ENCODE assay signal across 8 cellular contexts in the genomic region with DNA sequence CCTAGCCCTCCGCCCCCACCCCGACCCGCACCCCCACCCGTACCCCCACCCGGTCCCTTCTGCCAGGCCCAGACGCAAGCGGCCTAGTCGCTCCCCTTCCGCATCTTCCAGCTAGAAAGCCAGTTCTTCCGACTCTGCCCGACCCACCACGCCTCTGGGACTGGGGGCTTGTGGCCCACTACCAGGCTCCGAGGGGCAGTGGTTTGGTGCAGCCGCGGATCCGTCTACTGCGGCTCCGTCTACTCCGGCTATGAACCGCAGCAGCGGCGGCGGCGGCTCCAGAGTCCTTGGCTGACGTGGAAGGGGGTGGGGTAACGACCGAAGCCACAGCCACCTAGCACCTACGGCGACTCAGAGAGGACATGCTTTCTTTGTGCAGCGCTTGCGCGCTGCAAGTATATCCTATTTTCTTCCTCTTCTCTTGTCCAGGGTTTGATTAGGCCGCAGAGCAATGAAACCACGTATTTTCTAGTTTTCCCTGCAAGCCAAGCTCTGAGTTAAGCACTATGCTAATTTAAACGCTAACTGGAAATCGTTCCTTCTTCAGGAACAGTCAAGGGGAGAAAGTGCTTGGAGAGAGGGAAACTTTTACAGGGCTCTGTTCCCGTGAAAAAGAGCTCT. TPM values are rescaled to one million over a fixed set of nuclear protein-coding genes. Genes with fewer than 3 reads are reported as not detected.
DNase-seq lines count a peak whose midpoint lies in the region; TF ChIP-seq lines count a peak whose summit lies in the region.

A gene with protein sequence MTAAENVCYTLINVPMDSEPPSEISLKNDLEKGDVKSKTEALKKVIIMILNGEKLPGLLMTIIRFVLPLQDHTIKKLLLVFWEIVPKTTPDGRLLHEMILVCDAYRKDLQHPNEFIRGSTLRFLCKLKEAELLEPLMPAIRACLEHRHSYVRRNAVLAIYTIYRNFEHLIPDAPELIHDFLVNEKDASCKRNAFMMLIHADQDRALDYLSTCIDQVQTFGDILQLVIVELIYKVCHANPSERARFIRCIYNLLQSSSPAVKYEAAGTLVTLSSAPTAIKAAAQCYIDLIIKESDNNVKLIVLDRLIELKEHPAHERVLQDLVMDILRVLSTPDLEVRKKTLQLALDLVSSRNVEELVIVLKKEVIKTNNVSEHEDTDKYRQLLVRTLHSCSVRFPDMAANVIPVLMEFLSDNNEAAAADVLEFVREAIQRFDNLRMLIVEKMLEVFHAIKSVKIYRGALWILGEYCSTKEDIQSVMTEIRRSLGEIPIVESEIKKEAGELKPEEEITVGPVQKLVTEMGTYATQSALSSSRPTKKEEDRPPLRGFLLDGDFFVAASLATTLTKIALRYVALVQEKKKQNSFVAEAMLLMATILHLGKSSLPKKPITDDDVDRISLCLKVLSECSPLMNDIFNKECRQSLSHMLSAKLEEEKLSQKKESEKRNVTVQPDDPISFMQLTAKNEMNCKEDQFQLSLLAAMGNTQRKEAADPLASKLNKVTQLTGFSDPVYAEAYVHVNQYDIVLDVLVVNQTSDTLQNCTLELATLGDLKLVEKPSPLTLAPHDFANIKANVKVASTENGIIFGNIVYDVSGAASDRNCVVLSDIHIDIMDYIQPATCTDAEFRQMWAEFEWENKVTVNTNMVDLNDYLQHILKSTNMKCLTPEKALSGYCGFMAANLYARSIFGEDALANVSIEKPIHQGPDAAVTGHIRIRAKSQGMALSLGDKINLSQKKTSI (minus strand): TSS at position 252 of the 621 bp plus-strand sequence. CDS start 883 bp downstream, outside the sequence.

- H3K9me3 ChIP-seq in stomach smooth muscle (ENCODE audit: control insufficient read depth in 2 of 2, low read length in 2 of 2) = no peaks in the 10 kb centered on the region

- peak within 1 kb of the TSS; percentile 81 to 92 for H3K9ac ChIP-seq in stomach smooth muscle (ENCODE audit: low read length in 2 of 2)

- H3K27me3 ChIP-seq in H7 (ENCODE audit: control insufficient read depth, insufficient read depth, low read length) = no peaks in the 10 kb centered on the region
- no peaks in the 10 kb centered on the region for H3K27me3 ChIP-seq in stomach smooth muscle (ENCODE audit: control insufficient read depth in 1 of 2, insufficient read depth in 2 of 2, low read length in 2 of 2)

- H3K36me3 Mint-ChIP-seq in neural crest cell (ENCODE audit: low read depth) = peaks cover 24% of the 10 kb centered on the region

- no peaks in the 10 kb centered on the region for H3K27me3 Mint-ChIP-seq in neural crest cell (ENCODE audit: low read depth)

- H3K27ac ChIP-seq in stomach smooth muscle (ENCODE audit: low read length) = peak within 1 kb of the TSS; percentile 66

- H3K9me3 Mint-ChIP-seq in neural crest cell = peaks cover 2% of the 10 kb centered on the region

- H3K36me3 ChIP-seq in H7 (replicated peaks; ENCODE audit: control insufficient read depth, insufficient read depth, low read length) (peaks cover 1% of the 10 kb centered on the region), stomach smooth muscle (ENCODE audit: control insufficient read depth in 2 of 2, insufficient read depth in 2 of 2, low read length in 2 of 2) (peaks cover 8 to 28% of the 10 kb centered on the region in 2 donors)

- peak within 1 kb of the TSS; percentile 99 for H3K4me3 Mint-ChIP-seq in neural crest cell

- no peaks in the 10 kb centered on the region for H3K4me1 ChIP-seq in stomach smooth muscle (ENCODE audit: control insufficient read depth, insufficient read depth, low read length)

- TF ChIP-seq CTCF in fibroblast of villous mesenchyme (IDR thresholded peaks at IDR 0.05; ENCODE audit: insufficient read depth, low read depth, low read length) (no peak), neural crest cell (conservative IDR thresholded peaks at IDR 0.05) (no peak)

- peak within 1 kb of the TSS; percentile 92 for H3K4me3 ChIP-seq in H7 (ENCODE audit: insufficient read depth, low read depth, low read length)
- peak within 1 kb of the TSS; percentile 82 for H3K4me3 ChIP-seq in fibroblast of villous mesenchyme (ENCODE audit: low read depth, low read length)
- H3K4me3 ChIP-seq in stomach smooth muscle (ENCODE audit: low read length in 2 of 2) = peak within 1 kb of the TSS; percentile 83 to 99

- DNase-seq in ELF-1 (ENCODE audit: low read depth, low spot score) (peak; percentile 93), H7 (peak; percentile 87), M059J (ENCODE audit: low read depth) (peak; percentile 94), SHP77 (lab: John Stamatoyannopoulos, UW) (peak; percentile 67 to 72), fibroblast of villous mesenchyme (ENCODE audit: low read depth) (peak; percentile 96), neural crest cell (ENCODE audit: low read depth, low spot score) (peak; percentile 79)
- DNase-seq in activated effector memory CD4-positive, alpha-beta T cell treated with Interleukin-2 at 50 U/mL for 16 hours = peak; percentile 85

- peaks cover 36% of the 10 kb centered on the region for H3K4me1 Mint-ChIP-seq in neural crest cell

- H3K27ac Mint-ChIP-seq in neural crest cell (ENCODE audit: unreplicated experiment) = peak within 1 kb of the TSS; percentile 98

RNA-seq across cellular contexts. Expression of the gene that starts here (rescaled TPM):
- total RNA-seq in H7 (2014; rRNA removed; shearing (Covaris generic)) = 157 and 184 TPM in 2 replicates
- 263 and 357 TPM in 2 replicates for total RNA-seq in M059J (2014; rRNA removed; shearing (Covaris generic))
- 272 and 369 TPM in 2 replicates for total RNA-seq in fibroblast of villous mesenchyme
- 83.9 and 93.9 TPM in 2 replicates for total RNA-seq in neural crest cell

Comparison
In these comparisons a context has a peak if more than half of its experiments do, and no peak if none do; other contexts are left out.
1. Peak in every context shown above with its lines: DNase-seq, H3K4me3 ChIP-seq and H3K27ac ChIP-seq.